In the genomic region with DNA sequence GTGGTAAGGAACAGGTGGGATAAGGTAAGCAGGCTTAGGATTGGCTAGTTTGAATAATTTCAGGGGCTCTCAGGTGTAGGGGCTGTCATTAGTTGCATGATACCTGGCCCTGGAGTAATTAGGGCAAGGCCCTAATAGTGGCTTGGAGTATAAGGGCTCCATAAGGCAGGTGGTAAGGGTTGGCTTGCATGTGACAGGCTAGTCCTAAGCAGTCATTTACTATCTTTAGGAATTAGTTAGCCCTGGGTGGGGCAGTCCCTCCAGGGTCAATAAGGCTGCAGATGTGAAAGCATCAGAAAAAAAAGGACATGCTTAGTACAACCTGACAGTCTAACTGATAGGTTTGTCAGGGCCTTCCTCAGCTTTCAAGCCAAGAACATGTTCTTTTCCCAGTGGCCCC, we compare ENCODE assay signal across 23 cellular contexts. TPM values are rescaled to one million over a fixed set of nuclear protein-coding genes. Genes with fewer than 3 reads are reported as not detected.
"Had no signal": no experiment of that assay in that cellular context is flagged by ENCODE, and none has a peak within 500 bp of the region (broad histone marks: within the 10 kb centered on the region; RNA-seq: fewer than 3 reads in every experiment).

No MANE protein-coding gene starts in this region.

- H3K9me3 Mint-ChIP-seq: natural killer cell, neural crest cell had no signal

- H3K27me3 Mint-ChIP-seq: effector memory CD8-positive, alpha-beta T cell had no signal

- H3K27ac Mint-ChIP-seq: effector memory CD8-positive, alpha-beta T cell had no signal

- H3K4me3 Mint-ChIP-seq: effector memory CD8-positive, alpha-beta T cell; natural killer cell; neural crest cell had no signal

- H3K4me1 Mint-ChIP-seq: neural crest cell had no signal

- H3K4me3 ChIP-seq: dorsolateral prefrontal cortex, heart right ventricle had no signal

- H3K4me1 ChIP-seq: heart right ventricle had no signal

- H3K27ac ChIP-seq: dorsolateral prefrontal cortex, heart right ventricle had no signal

- H3K36me3 Mint-ChIP-seq: natural killer cell had no signal

- H3K36me3 ChIP-seq: heart right ventricle had no signal

- H3K27me3 ChIP-seq: dorsolateral prefrontal cortex, heart right ventricle had no signal

- ATAC-seq: effector memory CD8-positive, alpha-beta T cell; heart right ventricle; natural killer cell; right cardiac atrium had no signal

- DNase-seq: cortex of kidney; dorsolateral prefrontal cortex; effector memory CD8-positive, alpha-beta T cell; erythroblast; heart right ventricle; hypothalamus; kidney glomerular epithelial cell; natural killer cell; right cardiac atrium; small intestine; stimulated activated CD4-positive, alpha-beta T cell treated with anti-CD3 and anti-CD28 coated beads, Interleukin-12 subunit alpha, Interleukin-12 subunit beta, amount 100 ng/mL, for 4 hours; stimulated activated naive CD4-positive, alpha-beta T cell treated with Interleukin-2 at 50 U/mL for 16 hours; trophoblast cell had no signal

- FAIRE-seq: frontal cortex, islet of Langerhans, small intestine had no signal

RNA-seq across cellular contexts. Expression of gene TMPRSS11D, which starts 7.8 kb away (rescaled TPM):
- total RNA-seq: dorsolateral prefrontal cortex, frontal cortex, glomerular endothelial cell, heart right ventricle, liver, mesenteric fat pad, mononuclear cell, natural killer cell, neural crest cell, osteocyte, posterior vena cava, right cardiac atrium, urinary bladder had no signal
- polyA plus RNA-seq: right cardiac atrium, urinary bladder had no signal
